8 cellular contexts compared by ENCODE assay signal in the genomic region with DNA sequence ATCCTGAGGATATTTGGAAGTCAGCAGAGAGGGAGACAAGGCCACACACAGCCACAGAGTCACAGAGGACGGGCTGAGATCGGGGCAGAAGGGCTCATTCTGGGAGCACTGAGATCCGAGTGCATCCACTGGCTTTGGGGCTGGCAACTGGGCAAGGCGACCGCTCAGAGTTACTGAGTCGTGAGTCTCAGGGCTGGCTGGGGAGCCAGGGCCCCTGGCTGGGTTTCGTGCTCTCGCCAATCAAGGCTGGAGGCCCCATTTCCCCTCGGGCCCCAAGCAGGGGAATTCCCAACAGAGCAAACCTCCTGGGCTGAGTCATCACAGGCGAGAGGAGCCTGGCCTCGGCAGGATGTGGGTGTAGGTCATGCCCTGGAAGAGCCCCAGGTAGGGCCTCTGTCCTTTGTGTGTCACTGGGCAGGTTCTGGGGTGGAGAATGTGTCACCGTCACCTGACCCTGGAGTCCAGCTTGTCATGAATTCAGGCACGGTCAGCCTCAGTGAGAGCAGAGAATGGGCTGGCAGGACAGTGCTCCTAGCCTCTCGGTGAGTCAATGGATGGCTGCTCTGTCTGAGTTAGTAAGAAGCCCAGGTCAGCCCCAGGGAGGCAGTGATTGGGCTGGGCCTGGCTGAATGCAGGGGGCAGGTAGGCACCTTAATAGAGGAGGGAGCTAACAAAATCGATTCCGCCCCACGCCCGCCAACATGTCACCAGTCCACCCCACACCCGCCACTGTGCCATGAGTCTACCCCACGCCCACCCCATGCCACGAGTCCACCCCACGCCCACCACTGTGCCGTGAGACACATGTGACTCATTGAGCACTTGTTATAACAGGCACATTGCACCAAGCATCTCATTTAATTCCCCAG.
A peak's percentile ranks its signal among the peaks of the same experiment; 100 is the strongest.
DNase-seq lines count a peak whose midpoint lies in the region; ATAC-seq and TF ChIP-seq lines count a peak whose summit lies in the region.

No MANE protein-coding gene starts in this region.

- H3K36me3 Mint-ChIP-seq in activated naive CD8-positive, alpha-beta T cell: peaks cover 3% of the 10 kb centered on the region

- no peak for TF ChIP-seq CTCF in AG10803 (conservative IDR thresholded peaks at IDR 0.05; ENCODE audit: low read length)

- peaks cover 93% of the 10 kb centered on the region for H3K4me1 Mint-ChIP-seq in activated naive CD8-positive, alpha-beta T cell (ENCODE audit: low read depth)

- H3K4me3 ChIP-seq in AG10803 (ENCODE audit: low read length): no peak overlapping the region

- peak overlapping the region; percentile 100 for H3K27ac Mint-ChIP-seq in activated naive CD8-positive, alpha-beta T cell

- no peaks in the 10 kb centered on the region for H3K27me3 Mint-ChIP-seq in activated naive CD8-positive, alpha-beta T cell

- H3K4me3 Mint-ChIP-seq in activated naive CD8-positive, alpha-beta T cell: peak overlapping the region; percentile 83

- DNase-seq in AG10803 (ENCODE audit: low read depth) (peak; percentile 82), iPS DF 19.7 (ENCODE audit: low read depth, low spot score) (peak; percentile 33), DMS114 treated with DMSO at 0.1 percent for 48 hours (lab: John Stamatoyannopoulos, UW; ENCODE audit: unreplicated experiment) (no peak)
- peak; percentile 90 for DNase-seq in stimulated activated CD4-positive, alpha-beta T cell treated with anti-CD3 and anti-CD28 coated beads, Interleukin-4, amount 100 ng/mL, for 1 hour

- peak; percentile 67 for ATAC-seq in GM19324 (IDR thresholded peaks at IDR 0.05; ENCODE audit: low FRiP score, unreplicated experiment)
- peak; percentile 70 for ATAC-seq in HG03354 (IDR thresholded peaks at IDR 0.05; ENCODE audit: poor library complexity, severe bottlenecking, unreplicated experiment)
- ATAC-seq in SK-N-SH treated with all-trans-retinoic acid at 6 μM for 48 hours: peak; percentile 91

- no peaks in the 10 kb centered on the region for H3K9me3 Mint-ChIP-seq in activated naive CD8-positive, alpha-beta T cell (ENCODE audit: low read depth)

TF ChIP-seq in SK-N-SH treated with all-trans-retinoic acid at 6 μM for 48 hours, 23 proteins besides CTCF, POLR2A, EP300 and RAD21:
- TF ChIP-seq ZNF70 (CRISPR knock-in tag; IDR thresholded peaks at IDR 0.05) (no peak), BACH2 (CRISPR knock-in tag; IDR thresholded peaks at IDR 0.05; ENCODE audit: borderline replicate concordance) (no peak), ZNF565 (CRISPR knock-in tag; conservative IDR thresholded peaks at IDR 0.05; ENCODE audit: low read depth) (no peak), TCF4 (CRISPR knock-in tag; IDR thresholded peaks at IDR 0.05; ENCODE audit: borderline replicate concordance) (no peak), PPARA (CRISPR knock-in tag; IDR thresholded peaks at IDR 0.05; ENCODE audit: borderline replicate concordance) (no peak), ZC3H10 (CRISPR knock-in tag; IDR thresholded peaks at IDR 0.05) (no peak), GLIS3 (CRISPR knock-in tag; IDR thresholded peaks at IDR 0.05) (no peak), SNAI2 (CRISPR knock-in tag; IDR thresholded peaks at IDR 0.05) (no peak), ZFP3 (CRISPR knock-in tag; IDR thresholded peaks at IDR 0.05) (no peak), ISL1 (CRISPR knock-in tag; IDR thresholded peaks at IDR 0.05) (no peak), CSDC2 (CRISPR knock-in tag; IDR thresholded peaks at IDR 0.05) (no peak), ZNF8 (CRISPR knock-in tag; IDR thresholded peaks at IDR 0.05) (no peak), OSR1 (CRISPR knock-in tag; IDR thresholded peaks at IDR 0.05) (no peak), RARB (CRISPR knock-in tag; IDR thresholded peaks at IDR 0.05) (no peak)
- TF ChIP-seq, protein P1, sequence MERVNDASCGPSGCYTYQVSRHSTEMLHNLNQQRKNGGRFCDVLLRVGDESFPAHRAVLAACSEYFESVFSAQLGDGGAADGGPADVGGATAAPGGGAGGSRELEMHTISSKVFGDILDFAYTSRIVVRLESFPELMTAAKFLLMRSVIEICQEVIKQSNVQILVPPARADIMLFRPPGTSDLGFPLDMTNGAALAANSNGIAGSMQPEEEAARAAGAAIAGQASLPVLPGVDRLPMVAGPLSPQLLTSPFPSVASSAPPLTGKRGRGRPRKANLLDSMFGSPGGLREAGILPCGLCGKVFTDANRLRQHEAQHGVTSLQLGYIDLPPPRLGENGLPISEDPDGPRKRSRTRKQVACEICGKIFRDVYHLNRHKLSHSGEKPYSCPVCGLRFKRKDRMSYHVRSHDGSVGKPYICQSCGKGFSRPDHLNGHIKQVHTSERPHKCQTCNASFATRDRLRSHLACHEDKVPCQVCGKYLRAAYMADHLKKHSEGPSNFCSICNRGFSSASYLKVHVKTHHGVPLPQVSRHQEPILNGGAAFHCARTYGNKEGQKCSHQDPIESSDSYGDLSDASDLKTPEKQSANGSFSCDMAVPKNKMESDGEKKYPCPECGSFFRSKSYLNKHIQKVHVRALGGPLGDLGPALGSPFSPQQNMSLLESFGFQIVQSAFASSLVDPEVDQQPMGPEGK (CRISPR knock-in tag; IDR thresholded peaks at IDR 0.05; ENCODE audit: borderline replicate concordance): no peak
- TF ChIP-seq, protein P2, sequence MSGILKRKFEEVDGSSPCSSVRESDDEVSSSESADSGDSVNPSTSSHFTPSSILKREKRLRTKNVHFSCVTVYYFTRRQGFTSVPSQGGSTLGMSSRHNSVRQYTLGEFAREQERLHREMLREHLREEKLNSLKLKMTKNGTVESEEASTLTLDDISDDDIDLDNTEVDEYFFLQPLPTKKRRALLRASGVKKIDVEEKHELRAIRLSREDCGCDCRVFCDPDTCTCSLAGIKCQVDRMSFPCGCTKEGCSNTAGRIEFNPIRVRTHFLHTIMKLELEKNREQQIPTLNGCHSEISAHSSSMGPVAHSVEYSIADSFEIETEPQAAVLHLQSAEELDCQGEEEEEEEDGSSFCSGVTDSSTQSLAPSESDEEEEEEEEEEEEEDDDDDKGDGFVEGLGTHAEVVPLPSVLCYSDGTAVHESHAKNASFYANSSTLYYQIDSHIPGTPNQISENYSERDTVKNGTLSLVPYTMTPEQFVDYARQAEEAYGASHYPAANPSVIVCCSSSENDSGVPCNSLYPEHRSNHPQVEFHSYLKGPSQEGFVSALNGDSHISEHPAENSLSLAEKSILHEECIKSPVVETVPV (CRISPR knock-in tag; IDR thresholded peaks at IDR 0.05): no peak
- TF ChIP-seq, protein P3, sequence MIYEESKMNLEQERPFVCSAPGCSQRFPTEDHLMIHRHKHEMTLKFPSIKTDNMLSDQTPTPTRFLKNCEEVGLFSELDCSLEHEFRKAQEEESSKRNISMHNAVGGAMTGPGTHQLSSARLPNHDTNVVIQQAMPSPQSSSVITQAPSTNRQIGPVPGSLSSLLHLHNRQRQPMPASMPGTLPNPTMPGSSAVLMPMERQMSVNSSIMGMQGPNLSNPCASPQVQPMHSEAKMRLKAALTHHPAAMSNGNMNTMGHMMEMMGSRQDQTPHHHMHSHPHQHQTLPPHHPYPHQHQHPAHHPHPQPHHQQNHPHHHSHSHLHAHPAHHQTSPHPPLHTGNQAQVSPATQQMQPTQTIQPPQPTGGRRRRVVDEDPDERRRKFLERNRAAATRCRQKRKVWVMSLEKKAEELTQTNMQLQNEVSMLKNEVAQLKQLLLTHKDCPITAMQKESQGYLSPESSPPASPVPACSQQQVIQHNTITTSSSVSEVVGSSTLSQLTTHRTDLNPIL (CRISPR knock-in tag; IDR thresholded peaks at IDR 0.05; ENCODE audit: low read depth): no peak
- TF ChIP-seq, protein P4, sequence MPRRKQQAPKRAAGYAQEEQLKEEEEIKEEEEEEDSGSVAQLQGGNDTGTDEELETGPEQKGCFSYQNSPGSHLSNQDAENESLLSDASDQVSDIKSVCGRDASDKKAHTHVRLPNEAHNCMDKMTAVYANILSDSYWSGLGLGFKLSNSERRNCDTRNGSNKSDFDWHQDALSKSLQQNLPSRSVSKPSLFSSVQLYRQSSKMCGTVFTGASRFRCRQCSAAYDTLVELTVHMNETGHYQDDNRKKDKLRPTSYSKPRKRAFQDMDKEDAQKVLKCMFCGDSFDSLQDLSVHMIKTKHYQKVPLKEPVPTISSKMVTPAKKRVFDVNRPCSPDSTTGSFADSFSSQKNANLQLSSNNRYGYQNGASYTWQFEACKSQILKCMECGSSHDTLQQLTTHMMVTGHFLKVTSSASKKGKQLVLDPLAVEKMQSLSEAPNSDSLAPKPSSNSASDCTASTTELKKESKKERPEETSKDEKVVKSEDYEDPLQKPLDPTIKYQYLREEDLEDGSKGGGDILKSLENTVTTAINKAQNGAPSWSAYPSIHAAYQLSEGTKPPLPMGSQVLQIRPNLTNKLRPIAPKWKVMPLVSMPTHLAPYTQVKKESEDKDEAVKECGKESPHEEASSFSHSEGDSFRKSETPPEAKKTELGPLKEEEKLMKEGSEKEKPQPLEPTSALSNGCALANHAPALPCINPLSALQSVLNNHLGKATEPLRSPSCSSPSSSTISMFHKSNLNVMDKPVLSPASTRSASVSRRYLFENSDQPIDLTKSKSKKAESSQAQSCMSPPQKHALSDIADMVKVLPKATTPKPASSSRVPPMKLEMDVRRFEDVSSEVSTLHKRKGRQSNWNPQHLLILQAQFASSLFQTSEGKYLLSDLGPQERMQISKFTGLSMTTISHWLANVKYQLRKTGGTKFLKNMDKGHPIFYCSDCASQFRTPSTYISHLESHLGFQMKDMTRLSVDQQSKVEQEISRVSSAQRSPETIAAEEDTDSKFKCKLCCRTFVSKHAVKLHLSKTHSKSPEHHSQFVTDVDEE (CRISPR knock-in tag; IDR thresholded peaks at IDR 0.05): no peak
- TF ChIP-seq, protein P5, sequence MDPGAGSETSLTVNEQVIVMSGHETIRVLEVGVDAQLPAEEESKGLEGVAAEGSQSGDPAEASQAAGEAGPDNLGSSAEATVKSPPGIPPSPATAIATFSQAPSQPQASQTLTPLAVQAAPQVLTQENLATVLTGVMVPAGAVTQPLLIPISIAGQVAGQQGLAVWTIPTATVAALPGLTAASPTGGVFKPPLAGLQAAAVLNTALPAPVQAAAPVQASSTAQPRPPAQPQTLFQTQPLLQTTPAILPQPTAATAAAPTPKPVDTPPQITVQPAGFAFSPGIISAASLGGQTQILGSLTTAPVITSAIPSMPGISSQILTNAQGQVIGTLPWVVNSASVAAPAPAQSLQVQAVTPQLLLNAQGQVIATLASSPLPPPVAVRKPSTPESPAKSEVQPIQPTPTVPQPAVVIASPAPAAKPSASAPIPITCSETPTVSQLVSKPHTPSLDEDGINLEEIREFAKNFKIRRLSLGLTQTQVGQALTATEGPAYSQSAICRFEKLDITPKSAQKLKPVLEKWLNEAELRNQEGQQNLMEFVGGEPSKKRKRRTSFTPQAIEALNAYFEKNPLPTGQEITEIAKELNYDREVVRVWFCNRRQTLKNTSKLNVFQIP (CRISPR knock-in tag; IDR thresholded peaks at IDR 0.05; ENCODE audit: borderline replicate concordance, low read depth): no peak
